Comparison of ENCODE assay signal across 22 cellular contexts in the genomic region with DNA sequence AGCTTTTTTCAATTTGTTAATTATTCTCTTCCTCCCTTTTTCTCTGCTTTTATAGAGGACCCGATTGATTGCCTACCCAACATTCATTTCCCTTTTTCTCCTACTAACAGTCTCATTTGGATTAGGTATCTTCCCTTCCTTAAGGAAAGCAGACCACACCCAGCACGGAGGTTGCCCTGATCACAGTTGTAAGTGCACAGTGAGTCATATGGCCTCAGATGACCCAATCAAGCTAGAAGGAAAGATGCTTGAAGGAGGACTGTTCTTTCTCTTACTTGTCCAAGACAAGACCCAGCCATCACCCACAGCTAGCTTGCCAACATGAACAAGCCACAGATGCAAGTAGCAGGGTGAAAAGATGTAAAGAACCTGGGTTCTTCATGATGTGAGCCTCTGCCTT.
"Had no signal": no experiment of that assay in that cellular context is flagged by ENCODE, and none has a peak within 500 bp of the region (broad histone marks: within the 10 kb centered on the region; RNA-seq: fewer than 3 reads in every experiment).

No MANE protein-coding gene starts in this region.

- H3K4me1 ChIP-seq: esophagus muscularis mucosa, gastrocnemius medialis, spleen, upper lobe of left lung had no signal

- H3K36me3 ChIP-seq: esophagus muscularis mucosa, gastrocnemius medialis, spleen, thoracic aorta, upper lobe of left lung had no signal

- H3K27ac ChIP-seq: esophagus muscularis mucosa, gastrocnemius medialis, spleen, thoracic aorta, upper lobe of left lung had no signal

- FAIRE-seq: islet of Langerhans had no signal

- DNase-seq: activated CD4-positive, alpha-beta memory T cell treated with anti-CD3 and anti-CD28 coated beads, Interleukin-2, amount 10 ng/mL, durations not matched to agents 7 days and 5 days; activated CD4-positive, alpha-beta T cell treated with anti-CD3 and anti-CD28 coated beads, Interleukin-2, amount 10 ng/mL, durations not matched to agents 24 days and 14 days; activated gamma-delta T cell; activated naive CD4-positive, alpha-beta T cell treated with anti-CD3 and anti-CD28 coated beads, Interleukin-2, amount 50 U/mL, for 16 hours; activated naive CD8-positive, alpha-beta T cell treated with anti-CD3 and anti-CD28 coated beads, Interleukin-2, amount 50 U/mL, for 24 hours; effector CD8-positive, alpha-beta T cell; gastrocnemius medialis; hypothalamus; left colon; naive thymus-derived CD4-positive, alpha-beta T cell; spleen; stimulated activated CD4-positive, alpha-beta T cell treated with anti-CD3 and anti-CD28 coated beads, Interleukin-4, amount 100 ng/mL, for 24 hours; stimulated activated naive CD4-positive, alpha-beta T cell treated with Interleukin-2 at 50 U/mL for 16 hours; SW 1271; T-helper 17 cell; upper lobe of left lung had no signal

- H3K4me1 Mint-ChIP-seq: activated CD4-positive, alpha-beta memory T cell treated with anti-CD3 and anti-CD28 coated beads, Interleukin-2, amount 10 ng/mL, durations not matched to agents 7 days and 5 days; activated CD4-positive, alpha-beta T cell treated with anti-CD3 and anti-CD28 coated beads, Interleukin-2, amount 10 ng/mL, durations not matched to agents 24 days and 14 days; activated naive CD8-positive, alpha-beta T cell treated with anti-CD3 and anti-CD28 coated beads, Interleukin-2, amount 50 U/mL, for 24 hours; naive thymus-derived CD4-positive, alpha-beta T cell; T-helper 17 cell had no signal

- H3K36me3 Mint-ChIP-seq: naive thymus-derived CD4-positive, alpha-beta T cell had no signal

- H3K9me3 Mint-ChIP-seq: activated CD4-positive, alpha-beta memory T cell treated with anti-CD3 and anti-CD28 coated beads, Interleukin-2, amount 10 ng/mL, durations not matched to agents 7 days and 5 days; activated CD4-positive, alpha-beta T cell treated with anti-CD3 and anti-CD28 coated beads, Interleukin-2, amount 10 ng/mL, durations not matched to agents 24 days and 14 days; activated naive CD8-positive, alpha-beta T cell treated with anti-CD3 and anti-CD28 coated beads, Interleukin-2, amount 50 U/mL, for 24 hours; activated T-helper 1 cell treated with anti-CD3 and anti-CD28 coated beads, Interleukin-12 subunit alpha, Interleukin-12 subunit beta, Interleukin-2, Interleukin-4 antibody, amounts not matched to agents 30 ng/mL and 10 ng/mL and 1 ng/mL, durations not matched to agents 14 hours and 24 hours and 36 hours; dendritic cell treated with granulocyte-macrophage colony-stimulating factor and Interleukin-4, amounts not matched to agents 40 ng/mL and 50 ng/mL, for 4 days had no signal

- H3K27me3 Mint-ChIP-seq: activated CD4-positive, alpha-beta memory T cell treated with anti-CD3 and anti-CD28 coated beads, Interleukin-2, amount 10 ng/mL, durations not matched to agents 7 days and 5 days; activated naive CD8-positive, alpha-beta T cell treated with anti-CD3 and anti-CD28 coated beads, Interleukin-2, amount 50 U/mL, for 24 hours; dendritic cell treated with granulocyte-macrophage colony-stimulating factor and Interleukin-4, amounts not matched to agents 40 ng/mL and 50 ng/mL, for 4 days; T-helper 17 cell had no signal

- H3K9me3 ChIP-seq: esophagus muscularis mucosa, gastrocnemius medialis, spleen, thoracic aorta, upper lobe of left lung had no signal

- H3K4me3 ChIP-seq: esophagus muscularis mucosa, gastrocnemius medialis, spleen, thoracic aorta, upper lobe of left lung had no signal

- ATAC-seq: activated CD4-positive, CD25-positive, alpha-beta regulatory T cell treated with anti-CD3 and anti-CD28 coated beads, Interleukin-2, amount 50 U/mL, for 24 hours; activated naive CD8-positive, alpha-beta T cell treated with anti-CD3 and anti-CD28 coated beads, Interleukin-2, amount 50 U/mL, for 24 hours; gastrocnemius medialis; left colon; naive thymus-derived CD4-positive, alpha-beta T cell; T-helper 17 cell had no signal

- H3K27me3 ChIP-seq: esophagus muscularis mucosa, gastrocnemius medialis, spleen, upper lobe of left lung had no signal

- H3K4me3 Mint-ChIP-seq: activated CD4-positive, alpha-beta memory T cell treated with anti-CD3 and anti-CD28 coated beads, Interleukin-2, amount 10 ng/mL, durations not matched to agents 7 days and 5 days; activated CD4-positive, alpha-beta T cell treated with anti-CD3 and anti-CD28 coated beads, Interleukin-2, amount 10 ng/mL, durations not matched to agents 24 days and 14 days; activated naive CD8-positive, alpha-beta T cell treated with anti-CD3 and anti-CD28 coated beads, Interleukin-2, amount 50 U/mL, for 24 hours; activated T-helper 1 cell treated with anti-CD3 and anti-CD28 coated beads, Interleukin-12 subunit alpha, Interleukin-12 subunit beta, Interleukin-2, Interleukin-4 antibody, amounts not matched to agents 30 ng/mL and 10 ng/mL and 1 ng/mL, durations not matched to agents 14 hours and 24 hours and 36 hours; dendritic cell treated with granulocyte-macrophage colony-stimulating factor and Interleukin-4, amounts not matched to agents 40 ng/mL and 50 ng/mL, for 4 days; naive thymus-derived CD4-positive, alpha-beta T cell; T-helper 17 cell had no signal
